22 cellular contexts compared by ENCODE assay signal in the genomic region with DNA sequence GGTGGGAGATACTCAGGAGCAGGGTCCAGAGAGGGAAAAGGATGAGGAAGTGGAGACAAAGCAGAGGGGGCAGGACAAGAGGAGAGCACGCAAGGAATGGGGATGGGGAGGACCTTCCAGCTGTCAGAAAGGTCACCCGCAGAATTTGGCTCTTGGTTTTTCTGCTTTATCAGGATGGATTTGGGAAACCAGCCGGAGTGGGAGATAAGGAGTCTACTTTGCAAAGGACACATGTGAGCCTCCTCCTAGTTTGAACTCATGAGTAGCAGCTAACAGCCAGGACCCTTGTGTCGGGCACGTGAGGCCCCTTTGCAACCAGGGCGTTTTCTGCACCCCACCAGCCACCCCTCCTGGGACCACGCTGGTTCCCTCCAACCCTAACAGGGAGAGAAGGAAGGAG.
"Had no signal": no experiment of that assay in that cellular context is flagged by ENCODE, and none has a peak within 500 bp of the region (broad histone marks: within the 10 kb centered on the region; RNA-seq: fewer than 3 reads in every experiment).

No MANE protein-coding gene starts in this region.

- H3K27me3 Mint-ChIP-seq: naive thymus-derived CD8-positive, alpha-beta T cell had no signal

- H3K27me3 ChIP-seq: esophagus muscularis mucosa, foreskin keratinocyte, ovary, stomach had no signal

- DNase-seq: central memory CD4-positive, alpha-beta T cell; dorsolateral prefrontal cortex; effector CD8-positive, alpha-beta T cell; foreskin keratinocyte; immature natural killer cell; kidney; left cardiac atrium; left ventricle myocardium superior; naive thymus-derived CD8-positive, alpha-beta T cell; ovary; right cardiac atrium; stimulated activated CD4-positive, alpha-beta T cell treated with anti-CD3 and anti-CD28 coated beads, Interleukin-4, amount 100 ng/mL, for 1 hour; stimulated activated CD8-positive, alpha-beta memory T cell treated with anti-CD3 and anti-CD28 coated beads, Interleukin-4, amount 100 ng/mL, for 48 hours; stomach; substantia nigra; trophoblast cell had no signal

- FAIRE-seq: kidney had no signal

- H3K4me3 Mint-ChIP-seq: immature natural killer cell; stimulated activated effector memory CD8-positive, alpha-beta T cell treated with anti-CD3 and anti-CD28 coated beads, Interleukin-12 subunit alpha, Interleukin-12 subunit beta, amount 100 ng/mL, for 72 hours had no signal

- H3K9me3 ChIP-seq: esophagus muscularis mucosa, ovary, stomach, thoracic aorta had no signal

- H3K4me3 ChIP-seq: coronary artery, dorsolateral prefrontal cortex, esophagus muscularis mucosa, ovary, stomach, thoracic aorta had no signal

- H3K9me3 Mint-ChIP-seq: immature natural killer cell; naive thymus-derived CD8-positive, alpha-beta T cell; stimulated activated effector memory CD8-positive, alpha-beta T cell treated with anti-CD3 and anti-CD28 coated beads, Interleukin-12 subunit alpha, Interleukin-12 subunit beta, amount 100 ng/mL, for 72 hours had no signal

- H3K36me3 ChIP-seq: ovary, thoracic aorta had no signal

- H3K27ac Mint-ChIP-seq: progenitor cell of endocrine pancreas; stimulated activated effector memory CD8-positive, alpha-beta T cell treated with anti-CD3 and anti-CD28 coated beads, Interleukin-12 subunit alpha, Interleukin-12 subunit beta, amount 100 ng/mL, for 72 hours had no signal

- ATAC-seq: foreskin keratinocyte; left cardiac atrium; left ventricle myocardium superior; naive thymus-derived CD8-positive, alpha-beta T cell; right cardiac atrium; stimulated activated effector memory CD8-positive, alpha-beta T cell treated with anti-CD3 and anti-CD28 coated beads, Interleukin-12 subunit alpha, Interleukin-12 subunit beta, amount 100 ng/mL, for 72 hours had no signal

- H3K27ac ChIP-seq: coronary artery, dorsolateral prefrontal cortex, epithelial cell of prostate, esophagus muscularis mucosa, foreskin keratinocyte, ovary, stomach, thoracic aorta had no signal
